In the genomic region with DNA sequence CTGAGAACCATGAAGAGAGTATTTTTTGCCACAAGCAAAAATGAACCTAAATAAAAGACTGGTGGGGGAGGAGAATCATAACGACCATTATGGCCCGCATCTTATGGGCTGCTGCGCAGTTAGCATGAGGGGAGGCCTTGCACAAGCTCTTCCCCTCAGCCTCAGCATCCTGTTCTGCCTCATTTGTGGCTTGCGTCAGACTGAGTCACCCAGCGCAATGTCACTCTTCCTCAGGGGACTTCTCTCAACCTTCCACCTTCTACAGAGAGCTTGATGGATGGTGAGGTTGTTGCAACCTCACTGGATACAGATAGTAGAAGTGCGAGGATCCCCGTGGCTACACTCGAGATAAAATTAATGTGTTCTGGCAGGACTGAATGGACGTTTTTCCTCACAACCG, we compare ENCODE assay signal across 8 cellular contexts. TPM values are rescaled to one million over a fixed set of nuclear protein-coding genes. Genes with fewer than 3 reads are reported as not detected.
DNase-seq lines count a peak whose midpoint lies in the region; ATAC-seq, FAIRE-seq and TF ChIP-seq lines count a peak whose summit lies in the region.

No MANE protein-coding gene starts in this region.

- no peaks in the 10 kb centered on the region for H3K9me3 ChIP-seq in SJCRH30 (replicated peaks)

- H3K36me3 ChIP-seq in SJCRH30, result peaks cover 10% of the 10 kb centered on the region

- 0 out of 2 replicates have a peak, but pooled peaks have one; percentile 22 for TF ChIP-seq POLR2A in GM12891 (IDR thresholded peaks at IDR 0.05; ENCODE audit: low read depth, low read length)

- no peak overlapping the region for H3K4me3 Mint-ChIP-seq in activated T-cell treated with anti-CD3 and anti-CD28 coated beads, Interleukin-2, amount 50 U/mL, for 4 hours

- peak; percentile 52 for FAIRE-seq in GM12891 (lab: Jason Lieb, UNC)

- no peak overlapping the region for H3K27ac ChIP-seq in SJCRH30

- no peak overlapping the region for H3K4me3 ChIP-seq in SJCRH30

- H3K27me3 ChIP-seq in SJCRH30, result no peaks in the 10 kb centered on the region

- H3K4me1 Mint-ChIP-seq in activated T-cell treated with anti-CD3 and anti-CD28 coated beads, Interleukin-2, amount 50 U/mL, for 4 hours (ENCODE audit: low read depth), result peaks cover 17% of the 10 kb centered on the region

- no peaks in the 10 kb centered on the region for H3K9me3 Mint-ChIP-seq in activated T-cell treated with anti-CD3 and anti-CD28 coated beads, Interleukin-2, amount 50 U/mL, for 4 hours

- ATAC-seq in HG03565 (IDR thresholded peaks at IDR 0.05; ENCODE audit: unreplicated experiment), result peak; percentile 38
- peak; percentile 94 to 98 for ATAC-seq in activated T-cell treated with anti-CD3 and anti-CD28 coated beads, Interleukin-2, amount 50 U/mL, for 4 hours
- no peak for ATAC-seq in HG02938 (IDR thresholded peaks at IDR 0.05; ENCODE audit: unreplicated experiment)

- no peak for DNase-seq in GM12891 (ENCODE audit: insufficient read length, low spot score)
- DNase-seq in activated T-cell treated with anti-CD3 and anti-CD28 coated beads, Interleukin-2, amount 50 U/mL, for 4 hours, result peak; percentile 34
- DNase-seq in pons (ENCODE audit: low spot score), result peak; percentile 29
- DNase-seq in NCI-H1092 (lab: John Stamatoyannopoulos, UW), result no peak
- DNase-seq in SJCRH30, result no peak
- DNase-seq in NCI-H146 treated with DMSO at 0.1 percent for 48 hours (lab: John Stamatoyannopoulos, UW; ENCODE audit: unreplicated experiment), result no peak

- no peaks in the 10 kb centered on the region for H3K4me1 ChIP-seq in SJCRH30

- peaks cover 2% of the 10 kb centered on the region for H3K27me3 Mint-ChIP-seq in activated T-cell treated with anti-CD3 and anti-CD28 coated beads, Interleukin-2, amount 50 U/mL, for 4 hours (ENCODE audit: low read depth)

- H3K36me3 Mint-ChIP-seq in activated T-cell treated with anti-CD3 and anti-CD28 coated beads, Interleukin-2, amount 50 U/mL, for 4 hours (ENCODE audit: insufficient read depth), result peaks cover 11% of the 10 kb centered on the region

TF ChIP-seq in GM12891, 5 proteins besides CTCF, POLR2A, EP300 and RAD21:
- TF ChIP-seq POLR2AphosphoS5 (IDR thresholded peaks at IDR 0.05; ENCODE audit: low read depth, low read length) (peak; percentile 57), TAF1 (IDR thresholded peaks at IDR 0.05; ENCODE audit: low read depth, low read length) (no peak)

RNA-seq across cellular contexts. Expression of a gene that starts 16.8 kb away (rescaled TPM):
- not detected for polyA plus RNA-seq in GM12891 (2012; ENCODE audit: low read depth, missing spikeins)
- not detected for total RNA-seq in activated T-cell treated with anti-CD3 and anti-CD28 coated beads, Interleukin-2, amount 50 U/mL, for 4 hours
- total RNA-seq in SJCRH30 (2014; rRNA removed; shearing (Covaris generic)), result not detected in 2 replicates

RNA-seq across cellular contexts. Expression of a gene that starts 17.5 kb away (rescaled TPM):
- 121 TPM for polyA plus RNA-seq in GM12891 (2012; ENCODE audit: low read depth, missing spikeins)
- 100 to 1,000 TPM; 206 to 234 (median 220) TPM for total RNA-seq in activated T-cell treated with anti-CD3 and anti-CD28 coated beads, Interleukin-2, amount 50 U/mL, for 4 hours
- 123 and 125 TPM in 2 replicates for total RNA-seq in SJCRH30 (2014; rRNA removed; shearing (Covaris generic))

RNA-seq across cellular contexts. Expression of a gene that starts 37.6 kb away (rescaled TPM):
- polyA plus RNA-seq in GM12891 (2012; ENCODE audit: low read depth, missing spikeins), result 0.19 TPM
- 1 to 10 TPM in 1 of 3 donors, under 1 TPM in 2; 0.22 to 1.3 (median 0.28) TPM for total RNA-seq in activated T-cell treated with anti-CD3 and anti-CD28 coated beads, Interleukin-2, amount 50 U/mL, for 4 hours
- total RNA-seq in SJCRH30 (2014; rRNA removed; shearing (Covaris generic)), result 0.10 TPM in 1 of 2 replicates, not detected in the other

Comparison
In these comparisons a context has a peak if more than half of its experiments do, and no peak if none do; other contexts are left out.
1. DNase-seq: peak in activated T-cell treated with anti-CD3 and anti-CD28 coated beads, Interleukin-2, amount 50 U/mL, for 4 hours (single experiment) and pons (single experiment); none in GM12891 (single experiment), NCI-H1092 (single experiment), SJCRH30 (0 of 2) and NCI-H146 treated with DMSO at 0.1 percent for 48 hours (single experiment).